Comparison of ENCODE assay signal across 16 cellular contexts in genomic region chr22:48700180-48700565, GRCh38.
DNase-seq lines count a peak whose midpoint lies in the region; ATAC-seq and TF ChIP-seq lines count a peak whose summit lies in the region.
"Had no signal": no experiment of that assay in that cellular context is flagged by ENCODE, and none has a peak within 500 bp of the region (broad histone marks: within the 10 kb centered on the region; RNA-seq: fewer than 3 reads in every experiment).

No MANE protein-coding gene starts in this region.

- H3K4me3 Mint-ChIP-seq in activated T-cell treated with anti-CD3 and anti-CD28 coated beads, Interleukin-2, amount 50 U/mL, for 72 hours = no peak overlapping the region
- H3K4me3 Mint-ChIP-seq: CD4-positive, alpha-beta T cell had no signal

- intact Hi-C loops in Right ventricle myocardium inferior (cut with DNase I) = no loop called here
- intact Hi-C loops in cardiac septum (cut with DNase I) = no loop called here
- intact Hi-C loops in lower lobe of right lung (cut with DNase I) = no loop called here

- peak; percentile 27 for DNase-seq in Right ventricle myocardium inferior (ENCODE audit: missing footprints)
- DNase-seq in cardiac septum (ENCODE audit: low spot score) = no peak
- DNase-seq in WERI-Rb-1 = no peak
- DNase-seq in lower lobe of right lung = peak; percentile 34
- peak in 1 of 49 donors; percentile 11 for DNase-seq in substantia nigra (lab: John Stamatoyannopoulos, UW)
- no peak for DNase-seq in activated T-cell treated with anti-CD3 and anti-CD28 coated beads, Interleukin-2, amount 50 U/mL, for 72 hours
- no peak for DNase-seq in cerebellum (ENCODE audit: low spot score)
- DNase-seq in NOMO-1 (lab: John Stamatoyannopoulos, UW; ENCODE audit: unreplicated experiment in 2 of 2) = no peak
- DNase-seq: AML-193; CD4-positive, alpha-beta T cell; DMS79; GOT3 had no signal

- H3K36me3 Mint-ChIP-seq in activated T-cell treated with anti-CD3 and anti-CD28 coated beads, Interleukin-2, amount 50 U/mL, for 72 hours (ENCODE audit: insufficient read depth in 2 of 2) = no peaks in the 10 kb centered on the region

- H3K27ac Mint-ChIP-seq in activated T-cell treated with anti-CD3 and anti-CD28 coated beads, Interleukin-2, amount 50 U/mL, for 72 hours = no peak overlapping the region
- H3K27ac Mint-ChIP-seq: CD4-positive, alpha-beta T cell had no signal

- H3K9me3 ChIP-seq in WERI-Rb-1 (ENCODE audit: severe bottlenecking) = no peaks in the 10 kb centered on the region
- no peaks in the 10 kb centered on the region for H3K9me3 ChIP-seq in lower lobe of right lung

- H3K27ac ChIP-seq in WERI-Rb-1 = peak overlapping the region; percentile 59
- no peak overlapping the region for H3K27ac ChIP-seq in lower lobe of right lung
- peak overlapping the region; percentile 92 for H3K27ac ChIP-seq in substantia nigra (ENCODE audit: low read depth, low read length, poor library complexity, severe bottlenecking)
- H3K27ac ChIP-seq: 22Rv1, HL-60 had no signal

- H3K4me1 Mint-ChIP-seq in activated T-cell treated with anti-CD3 and anti-CD28 coated beads, Interleukin-2, amount 50 U/mL, for 72 hours (ENCODE audit: low read depth) = no peaks in the 10 kb centered on the region

- no peaks in the 10 kb centered on the region for H3K36me3 ChIP-seq in WERI-Rb-1
- H3K36me3 ChIP-seq in lower lobe of right lung = no peaks in the 10 kb centered on the region

- H3K4me1 ChIP-seq in lower lobe of right lung = no peaks in the 10 kb centered on the region

- H3K27me3 Mint-ChIP-seq in activated T-cell treated with anti-CD3 and anti-CD28 coated beads, Interleukin-2, amount 50 U/mL, for 72 hours (ENCODE audit: low read depth) = no peaks in the 10 kb centered on the region

- TF ChIP-seq CTCF in WERI-Rb-1 (IDR thresholded peaks at IDR 0.05; ENCODE audit: low read depth, low read length) (no peak), lower lobe of right lung (IDR thresholded peaks at IDR 0.05) (no peak)

- H3K27me3 ChIP-seq in WERI-Rb-1 (ENCODE audit: insufficient read depth, low read depth, severe bottlenecking) (no peaks in the 10 kb centered on the region), lower lobe of right lung (ENCODE audit: low read depth) (no peaks in the 10 kb centered on the region)

- no peaks in the 10 kb centered on the region for H3K9me3 Mint-ChIP-seq in activated T-cell treated with anti-CD3 and anti-CD28 coated beads, Interleukin-2, amount 50 U/mL, for 72 hours
- H3K9me3 Mint-ChIP-seq: CD4-positive, alpha-beta T cell had no signal

- ATAC-seq in Right ventricle myocardium inferior = no peak
- no peak for ATAC-seq in lower lobe of right lung
- no peak for ATAC-seq in activated T-cell treated with anti-CD3 and anti-CD28 coated beads, Interleukin-2, amount 50 U/mL, for 72 hours (replicated peaks in 1 of 2)
- ATAC-seq: GM12878, HCT116 had no signal

- no peak overlapping the region for H3K4me3 ChIP-seq in WERI-Rb-1 (ENCODE audit: low read depth, low read length)
- no peak overlapping the region for H3K4me3 ChIP-seq in lower lobe of right lung
- H3K4me3 ChIP-seq: GM12878 had no signal

Comparison
In these comparisons a context has a peak if more than half of its experiments do, and no peak if none do; other contexts are left out.
1. DNase-seq: peak in Right ventricle myocardium inferior (single experiment) and lower lobe of right lung (single experiment); none in cardiac septum (single experiment), WERI-Rb-1 (single experiment), activated T-cell treated with anti-CD3 and anti-CD28 coated beads, Interleukin-2, amount 50 U/mL, for 72 hours (0 of 2), cerebellum (single experiment) and NOMO-1 (0 of 2).